1 cellular context compared by ENCODE assay signal in the genomic region with DNA sequence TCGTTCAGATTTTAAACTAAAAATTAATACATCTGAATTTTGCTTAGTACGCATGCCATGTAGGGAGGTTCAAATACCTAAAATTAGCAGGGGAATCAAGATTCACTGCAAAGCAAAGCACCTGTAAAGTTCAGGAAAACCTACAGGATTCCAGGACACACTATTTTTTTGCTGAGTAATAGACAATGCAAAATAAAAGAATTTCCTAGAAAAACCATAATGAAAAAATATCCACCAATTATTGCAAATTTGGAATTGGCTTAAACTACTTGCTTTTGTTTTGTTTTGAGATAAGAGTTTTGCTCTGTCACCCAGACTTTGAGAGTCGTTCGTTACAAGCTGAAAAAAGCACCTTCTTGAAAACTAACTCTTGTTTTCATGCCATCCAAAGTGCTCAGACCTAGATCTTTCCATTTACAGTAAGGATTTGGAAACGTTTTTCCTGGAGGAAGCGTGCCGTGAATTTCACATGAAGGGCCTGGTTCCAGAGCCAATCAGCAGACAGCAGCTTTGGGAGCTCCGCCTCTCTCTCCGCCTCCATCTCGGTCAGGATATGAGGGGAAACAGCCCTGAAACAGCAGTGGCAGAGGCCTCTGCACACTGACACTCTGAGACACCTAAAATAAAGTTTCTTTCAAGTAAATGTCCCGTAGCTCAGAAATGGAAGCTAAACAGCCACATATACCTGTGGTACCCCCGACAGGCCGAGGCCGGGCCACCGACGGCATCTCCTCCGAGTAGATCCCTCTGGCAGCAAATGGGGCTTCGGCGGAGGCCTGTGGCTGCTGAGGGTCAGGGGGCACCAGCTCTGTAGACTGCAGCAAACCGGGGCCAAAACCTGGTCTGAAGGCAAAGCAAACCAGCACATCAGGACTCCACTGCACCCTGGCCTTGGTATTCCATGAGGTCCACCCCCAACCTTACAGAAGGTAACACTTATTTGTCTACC.
TF ChIP-seq lines count a peak whose summit lies in the region.

No MANE protein-coding gene starts in this region.

TF ChIP-seq in K562, 482 proteins besides CTCF, POLR2A, EP300 and RAD21 (continued from another document):
- TF ChIP-seq MAX (CRISPR knock-in tag; IDR thresholded peaks at IDR 0.05), result no peak
